Comparison of ENCODE assay signal across 8 cellular contexts in genomic region chr12:27185234-27186045, GRCh38. TPM values are rescaled to one million over a fixed set of nuclear protein-coding genes. Genes with fewer than 3 reads are reported as not detected.
DNase-seq lines count a peak whose midpoint lies in the region; ATAC-seq and TF ChIP-seq lines count a peak whose summit lies in the region.

No MANE protein-coding gene starts in this region.

- TF ChIP-seq CTCF in gastroesophageal sphincter (IDR thresholded peaks at IDR 0.05) = no peak
- no peak for TF ChIP-seq CTCF in lower lobe of right lung (IDR thresholded peaks at IDR 0.05)

- H3K4me1 ChIP-seq in SJCRH30 (peaks cover under 1% of the 10 kb centered on the region), gastroesophageal sphincter (peaks cover 3 to 45% (median 6%) of the 10 kb centered on the region in 3 donors), lower lobe of right lung (no peaks in the 10 kb centered on the region)

- H3K36me3 ChIP-seq in SJCRH30 (no peaks in the 10 kb centered on the region), gastroesophageal sphincter (no peaks in the 10 kb centered on the region), lower lobe of right lung (no peaks in the 10 kb centered on the region)

- H3K27me3 ChIP-seq in SJCRH30 = no peaks in the 10 kb centered on the region
- no peaks in the 10 kb centered on the region for H3K27me3 ChIP-seq in gastroesophageal sphincter
- no peaks in the 10 kb centered on the region for H3K27me3 ChIP-seq in lower lobe of right lung (ENCODE audit: low read depth)

- no peak overlapping the region for H3K4me3 ChIP-seq in SJCRH30
- no peak overlapping the region for H3K4me3 ChIP-seq in gastroesophageal sphincter
- no peak overlapping the region for H3K4me3 ChIP-seq in lower lobe of right lung

- ATAC-seq in GM18517 (IDR thresholded peaks at IDR 0.05; ENCODE audit: unreplicated experiment) (peak; percentile 81), HG02623 (IDR thresholded peaks at IDR 0.05; ENCODE audit: unreplicated experiment) (peak; percentile 86), gastroesophageal sphincter (no peak), lower lobe of right lung (no peak)

- TF ChIP-seq EP300 in gastroesophageal sphincter (IDR thresholded peaks at IDR 0.05) = no peak

- no peak overlapping the region for H3K27ac ChIP-seq in SJCRH30
- peak overlapping the region; percentile 45 to 83 (median 66) for H3K27ac ChIP-seq in gastroesophageal sphincter
- H3K27ac ChIP-seq in lower lobe of right lung = no peak overlapping the region

- intact Hi-C loops in lower lobe of right lung (cut with DNase I) = no loop called here

- DNase-seq in SJCRH30 = peak; percentile 17 to 43
- DNase-seq in lower lobe of right lung = no peak
- DNase-seq in globus pallidus (ENCODE audit: low spot score) = no peak
- DNase-seq in NAMALWA (ENCODE audit: low spot score) = no peak
- no peak for DNase-seq in SIG-M5 treated with dmso at 0.1 percent for 504 hours (lab: John Stamatoyannopoulos, UW; ENCODE audit: unreplicated experiment)

- no peak for TF ChIP-seq POLR2A in gastroesophageal sphincter (IDR thresholded peaks at IDR 0.05)

- WGBS in gastroesophageal sphincter (ENCODE audit: low coverage in 1 of 2), 2 donors = 20 to 65% methylated on average over 3 to 4 of the region's 4 CpGs

- no peaks in the 10 kb centered on the region for H3K9me3 ChIP-seq in SJCRH30 (replicated peaks)
- H3K9me3 ChIP-seq in gastroesophageal sphincter = no peaks in the 10 kb centered on the region
- H3K9me3 ChIP-seq in lower lobe of right lung = no peaks in the 10 kb centered on the region

RNA-seq across cellular contexts. Expression of gene STK38L, which starts 58.6 kb away (rescaled TPM):
- 33.5 and 39.6 TPM in 2 replicates for total RNA-seq in SJCRH30 (2014; rRNA removed; shearing (Covaris generic))
- total RNA-seq in gastroesophageal sphincter (100 to 1,000 TPM in 1 of 4 donors, 10 to 100 TPM in 3; 70.0 to 111 (median 79.2) TPM), lower lobe of right lung (22.2 TPM)

Comparison
In these comparisons a context has a peak if more than half of its experiments do, and no peak if none do; other contexts are left out.
1. ATAC-seq: peak in GM18517 (single experiment) and HG02623 (single experiment); none in gastroesophageal sphincter (single experiment) and lower lobe of right lung (0 of 2).
2. DNase-seq: peak in SJCRH30 (2 of 2); none in lower lobe of right lung (single experiment), globus pallidus (single experiment), NAMALWA (single experiment) and SIG-M5 treated with dmso at 0.1 percent for 504 hours (single experiment).
3. H3K27ac ChIP-seq: peak in gastroesophageal sphincter (4 of 4); none in SJCRH30 (single experiment) and lower lobe of right lung (single experiment).